In genomic region chr1:152000989-152001630, GRCh38 we compare ENCODE assay signal across 1 cellular context.
TF ChIP-seq lines count a peak whose summit lies in the region.

No MANE protein-coding gene starts in this region.

TF ChIP-seq in GM23338, 12 proteins besides CTCF, POLR2A, EP300 and RAD21 (continued from another document):
- TF ChIP-seq ZNF462 (CRISPR knock-in tag; IDR thresholded peaks at IDR 0.05) = no peak
- no peak for TF ChIP-seq CREB1 (CRISPR knock-in tag; IDR thresholded peaks at IDR 0.05; ENCODE audit: low read depth)
- TF ChIP-seq EZH2 (IDR thresholded peaks at IDR 0.05; ENCODE audit: low read depth, unreplicated experiment) = no peak
TF ChIP-seq in GM23338: peak in this region for 0.
